8 cellular contexts compared by ENCODE assay signal in the genomic region with DNA sequence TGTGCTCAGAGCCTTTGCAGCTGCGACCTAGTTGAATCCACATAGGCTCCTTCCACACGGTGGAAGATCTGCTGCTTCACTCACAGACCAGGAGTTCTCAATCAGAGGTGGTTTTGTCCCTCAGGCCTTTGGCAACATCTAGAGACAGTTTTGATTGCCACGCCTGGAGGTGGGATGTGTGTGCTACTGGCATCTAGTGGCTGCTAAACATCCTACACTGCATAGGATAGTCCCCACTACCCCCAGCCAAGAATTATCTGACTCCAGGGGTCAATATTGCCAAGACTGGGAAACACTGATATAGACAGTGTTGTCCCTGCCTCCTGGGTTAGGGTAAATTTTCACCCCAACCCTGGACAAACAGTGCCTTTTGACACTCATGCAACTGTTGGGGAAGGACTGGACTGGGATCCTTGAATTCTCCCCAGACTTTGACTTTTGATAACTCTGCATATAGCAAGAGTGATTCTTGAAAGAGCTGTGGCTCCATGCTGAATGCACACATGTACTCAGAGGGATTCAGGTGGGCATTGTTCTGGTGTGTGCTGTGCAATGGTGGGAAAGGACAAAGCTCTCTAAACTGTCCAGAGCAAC. TPM values are rescaled to one million over a fixed set of nuclear protein-coding genes. Genes with fewer than 3 reads are reported as not detected.
DNase-seq lines count a peak whose midpoint lies in the region; ATAC-seq and TF ChIP-seq lines count a peak whose summit lies in the region.

No MANE protein-coding gene starts in this region.

- DNase-seq in CD4-positive, alpha-beta T cell, result no peak
- DNase-seq in NOMO-1 treated with dmso at 0.1 percent for 144 hours (lab: John Stamatoyannopoulos, UW; ENCODE audit: unreplicated experiment) (peak; percentile 42), epithelial cell of esophagus (ENCODE audit: low read depth) (peak; percentile 45), hypothalamus (lab: John Stamatoyannopoulos, UW) (no peak), pons (ENCODE audit: low spot score) (no peak), GOT3 (lab: John Stamatoyannopoulos, UW) (no peak)
- DNase-seq in stimulated activated naive CD8-positive, alpha-beta T cell treated with anti-CD3 and anti-CD28 coated beads, Interleukin-15, Interleukin-2, amounts not matched to agents 100 U/mL and 50 U/mL, for 24 hours, result peak; percentile 19

- H3K4me3 Mint-ChIP-seq in CD4-positive, alpha-beta T cell, result no peak overlapping the region

- ATAC-seq in CD4-positive, alpha-beta T cell (ENCODE audit: poor library complexity), result peak; percentile 64
- ATAC-seq in GM19351 (IDR thresholded peaks at IDR 0.05; ENCODE audit: unreplicated experiment), result peak; percentile 60
- peak; percentile 82 for ATAC-seq in stimulated activated naive CD8-positive, alpha-beta T cell treated with anti-CD3 and anti-CD28 coated beads, Interleukin-15, Interleukin-2, amounts not matched to agents 100 U/mL and 50 U/mL, for 24 hours

- no peak for TF ChIP-seq CTCF in CD4-positive, alpha-beta T cell (IDR thresholded peaks at IDR 0.05)
- TF ChIP-seq CTCF in epithelial cell of esophagus (IDR thresholded peaks at IDR 0.05; ENCODE audit: insufficient read depth, low read depth, low read length, missing control alignments), result peak; percentile 62

- H3K4me3 ChIP-seq in epithelial cell of esophagus (ENCODE audit: low read length), result no peak overlapping the region

- peaks cover 8% of the 10 kb centered on the region for H3K4me1 Mint-ChIP-seq in CD4-positive, alpha-beta T cell (ENCODE audit: low read depth)

- POLR2A ChIA-PET in CD4-positive, alpha-beta T cell (lab: Charles Lee), result no interaction called here

- no peaks in the 10 kb centered on the region for H3K9me3 ChIP-seq in CD4-positive, alpha-beta T cell (ENCODE audit: control insufficient read depth, low read length)

- no peak overlapping the region for H3K27ac ChIP-seq in CD4-positive, alpha-beta T cell (ENCODE audit: low read depth, low read length)

- H3K27me3 Mint-ChIP-seq in CD4-positive, alpha-beta T cell, result no peaks in the 10 kb centered on the region

- no peaks in the 10 kb centered on the region for H3K9me3 Mint-ChIP-seq in CD4-positive, alpha-beta T cell

- peaks cover 11% of the 10 kb centered on the region for H3K36me3 Mint-ChIP-seq in CD4-positive, alpha-beta T cell (ENCODE audit: low read depth)

- no peak overlapping the region for H3K27ac Mint-ChIP-seq in CD4-positive, alpha-beta T cell

- no peaks in the 10 kb centered on the region for H3K27me3 ChIP-seq in CD4-positive, alpha-beta T cell (ENCODE audit: control insufficient read depth, insufficient read depth, low read length)

- intact Hi-C loops in CD4-positive, alpha-beta T cell (cut with DNase I, micrococcal nuclease), result loop anchor here in 1 of 2 experiments (5.0 to 10.0 kb wide), 2 partner anchors 37 to 476 kb away; a partner anchor contains a TSS

- CTCF ChIA-PET in CD4-positive, alpha-beta T cell (lab: Charles Lee), result interaction anchor here (0.7 to 1.2 kb wide), 2 partner anchors 9 to 76 kb away, joined by 3 read pairs; no protein-coding TSS in a partner anchor

RNA-seq across cellular contexts. Expression of a gene that starts 39.8 kb away (rescaled TPM):
- 100 to 1,000 TPM; 207 to 211 TPM for total RNA-seq in CD4-positive, alpha-beta T cell

RNA-seq across cellular contexts. Expression of a gene that starts 55.5 kb away (rescaled TPM):
- total RNA-seq in CD4-positive, alpha-beta T cell, result 100 to 1,000 TPM; 305 to 318 TPM

Comparison
In these comparisons a context has a peak if more than half of its experiments do, and no peak if none do; other contexts are left out.
1. DNase-seq: peak in NOMO-1 treated with dmso at 0.1 percent for 144 hours (single experiment), epithelial cell of esophagus (single experiment) and stimulated activated naive CD8-positive, alpha-beta T cell treated with anti-CD3 and anti-CD28 coated beads, Interleukin-15, Interleukin-2, amounts not matched to agents 100 U/mL and 50 U/mL, for 24 hours (single experiment); none in CD4-positive, alpha-beta T cell (0 of 10), hypothalamus (0 of 51), pons (single experiment) and GOT3 (single experiment).
2. Peak in every context shown above with its lines, with median percentiles within 50 percentile points of each other: ATAC-seq.